8 cellular contexts compared by ENCODE assay signal in the genomic region with DNA sequence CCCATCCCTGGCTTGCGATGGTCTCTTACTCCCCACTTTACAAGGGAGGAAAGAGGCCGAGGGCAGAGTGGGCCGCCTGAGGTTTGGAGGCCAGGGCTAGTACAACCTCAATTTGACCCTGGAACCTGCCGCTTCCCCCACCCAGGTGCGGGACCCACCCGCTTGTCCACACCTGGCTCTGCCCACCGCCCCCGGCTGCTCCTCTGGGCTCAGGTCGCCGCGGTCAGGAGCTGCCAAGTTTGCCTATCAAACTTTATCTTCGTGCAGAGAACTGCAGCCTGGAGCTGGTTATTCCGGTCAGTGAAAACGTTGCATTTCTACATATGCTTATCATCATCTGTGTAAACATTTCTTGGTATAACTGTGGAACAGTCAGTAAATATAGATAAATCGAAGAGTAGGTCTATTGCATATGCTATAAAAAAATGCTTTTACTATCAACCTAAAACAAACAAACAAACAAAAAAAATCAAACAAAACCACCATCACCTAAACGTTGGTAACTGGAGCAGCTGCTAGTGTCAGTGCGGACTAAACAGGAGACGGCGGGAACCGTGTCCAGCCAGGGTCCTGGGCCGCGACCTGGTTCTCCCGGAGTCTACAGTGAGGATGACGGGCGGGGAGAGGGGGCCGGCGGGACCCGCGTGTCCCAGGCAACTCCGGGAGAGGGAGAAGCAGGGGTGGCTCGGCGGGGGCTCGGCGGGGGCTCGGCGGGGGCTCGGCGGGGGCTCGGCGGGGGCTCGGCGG. TPM values are rescaled to one million over a fixed set of nuclear protein-coding genes. Genes with fewer than 3 reads are reported as not detected.
A peak's percentile ranks its signal among the peaks of the same experiment; 100 is the strongest.
DNase-seq lines count a peak whose midpoint lies in the region; ATAC-seq and TF ChIP-seq lines count a peak whose summit lies in the region.

No MANE protein-coding gene starts in this region.

- peak overlapping the region in 3 of 11 experiments; percentile 84 to 89 (median 87); a peak in 3 of 22 replicates for H3K27ac ChIP-seq in BLaER1 treated with 17β-estradiol and CSF1 and Interleukin-3, amounts not matched to agents 10 nM and 100 nM
- H3K27ac ChIP-seq in HUES48 (ENCODE audit: low read depth, low read length) (peak overlapping the region; percentile 78), heart right ventricle (peak overlapping the region in 9 of 10 donors; percentile 83 to 97 (median 94)), prostate gland (peak overlapping the region; percentile 89 to 96)

- 0 out of 22 replicates have a peak, but pooled peaks cover 0 to 9% (median 0%) of the 10 kb centered on the region in 11 experiments for H3K36me3 ChIP-seq in BLaER1 treated with 17β-estradiol and CSF1 and Interleukin-3, amounts not matched to agents 10 nM and 100 nM
- H3K36me3 ChIP-seq in HUES48 (ENCODE audit: control insufficient read depth, insufficient read depth, low read length) = no peaks in the 10 kb centered on the region
- no peaks in the 10 kb centered on the region for H3K36me3 ChIP-seq in heart right ventricle
- H3K36me3 ChIP-seq in prostate gland = no peaks in the 10 kb centered on the region

- TF ChIP-seq POLR2A in prostate gland (IDR thresholded peaks at IDR 0.05) = no peak

- intact Hi-C loops in heart right ventricle (cut with DNase I) = loop anchor here in 4 of 10 donors (5.0 to 10.0 kb wide), 5 partner anchors 51 to 119 kb away; no protein-coding TSS in a partner anchor
- intact Hi-C loops in prostate gland (cut with DNase I) = loop anchor here (5.0 kb wide), 1 partner anchor 39 kb away; no protein-coding TSS in a partner anchor

- peak overlapping the region; percentile 79 to 100 (median 94) for H3K4me3 ChIP-seq in BLaER1 treated with 17β-estradiol and CSF1 and Interleukin-3, amounts not matched to agents 10 nM and 100 nM
- H3K4me3 ChIP-seq in HUES48 (ENCODE audit: low read depth, low read length) (peak overlapping the region; percentile 77), heart right ventricle (peak overlapping the region; percentile 58 to 100 (median 89)), prostate gland (peak overlapping the region; percentile 88 to 99)

- WGBS in heart right ventricle, 2 donors = 20 to 25% methylated on average over 28 to 42 of the region's 42 CpGs
- 15% methylated on average over 40 of the region's 42 CpGs for WGBS in prostate gland

- H3K27me3 ChIP-seq in BLaER1 treated with 17β-estradiol and CSF1 and Interleukin-3, amounts not matched to agents 10 nM and 100 nM = peaks cover 0 to 20% (median 6%) of the 10 kb centered on the region in 11 experiments; a peak in 10 of 22 replicates
- H3K27me3 ChIP-seq in HUES48 (ENCODE audit: control insufficient read depth, insufficient read depth, low read length) (peaks cover 22% of the 10 kb centered on the region), heart right ventricle (peaks cover 0 to 8% (median 0%) of the 10 kb centered on the region in 7 donors), prostate gland (replicated peaks; ENCODE audit: insufficient read depth) (no peaks in the 10 kb centered on the region)

- peak overlapping the region in 10 of 11 experiments; percentile 81 to 97 (median 90); a peak in 16 of 22 replicates for H3K9ac ChIP-seq in BLaER1 treated with 17β-estradiol and CSF1 and Interleukin-3, amounts not matched to agents 10 nM and 100 nM
- no peak overlapping the region for H3K9ac ChIP-seq in HUES48 (ENCODE audit: low read depth, low read length)

- peaks cover 0 to 19% (median 11%) of the 10 kb centered on the region in 11 experiments; a peak in 10 of 22 replicates for H4K20me1 ChIP-seq in BLaER1 treated with 17β-estradiol and CSF1 and Interleukin-3, amounts not matched to agents 10 nM and 100 nM

- TF ChIP-seq CTCF in heart right ventricle (IDR thresholded peaks at IDR 0.05) (no peak), prostate gland (IDR thresholded peaks at IDR 0.05) (no peak)

- DNase-seq in activated CD8-positive, alpha-beta memory T cell treated with anti-CD3 and anti-CD28 coated beads, Interleukin-2, amount 50 U/mL, for 48 hours = peak; percentile 51
- DNase-seq in heart right ventricle = no peak
- peak; percentile 55 for DNase-seq in prostate gland (ENCODE audit: low spot score)
- DNase-seq in DMS114 treated with DMSO at 0.1 percent for 48 hours (lab: John Stamatoyannopoulos, UW; ENCODE audit: unreplicated experiment) = no peak

- H3K4me2 ChIP-seq in BLaER1 treated with 17β-estradiol and CSF1 and Interleukin-3, amounts not matched to agents 10 nM and 100 nM = peak overlapping the region; percentile 73 to 91 (median 86)

- H3K9me3 ChIP-seq in BLaER1 treated with 17β-estradiol and CSF1 and Interleukin-3, amounts not matched to agents 10 nM and 100 nM (replicated peaks in 1 of 11) = peaks cover 0 to 5% (median 0%) of the 10 kb centered on the region in 11 experiments; a peak in 5 of 22 replicates
- H3K9me3 ChIP-seq in HUES48 (ENCODE audit: control insufficient read depth, insufficient read depth, low read length) (no peaks in the 10 kb centered on the region), heart right ventricle (no peaks in the 10 kb centered on the region), prostate gland (no peaks in the 10 kb centered on the region)

- ATAC-seq in heart right ventricle (peak in 7 of 8 donors; percentile 6 to 38 (median 26)), GM19328 (IDR thresholded peaks at IDR 0.05; ENCODE audit: unreplicated experiment) (no peak), GM21825 (IDR thresholded peaks at IDR 0.05; ENCODE audit: unreplicated experiment) (no peak)

- peaks cover 34 to 53% (median 43%) of the 10 kb centered on the region in 10 experiments for H3K4me1 ChIP-seq in BLaER1 treated with 17β-estradiol and CSF1 and Interleukin-3, amounts not matched to agents 10 nM and 100 nM
- H3K4me1 ChIP-seq in HUES48 (ENCODE audit: control insufficient read depth, insufficient read depth, low read length) = peaks cover 11% of the 10 kb centered on the region; the same call in 1 of the 2 replicates
- peaks cover 4 to 41% (median 24%) of the 10 kb centered on the region in 9 donors for H3K4me1 ChIP-seq in heart right ventricle
- no peaks in the 10 kb centered on the region for H3K4me1 ChIP-seq in prostate gland (replicated peaks)

RNA-seq across cellular contexts. Expression of gene ADARB1, which starts 0.9 kb away (rescaled TPM):
- total RNA-seq in heart right ventricle = 10 to 100 TPM; 11.8 to 21.2 (median 13.5) TPM
- 10 to 100 TPM in 1 of 2 donors, 1 to 10 TPM in 1; 7.4 to 17.3 TPM for polyA plus RNA-seq in heart right ventricle
- total RNA-seq in prostate gland = 10 to 100 TPM; 21.0 to 30.9 TPM

Comparison
In these comparisons a context has a peak if more than half of its experiments do, and no peak if none do; other contexts are left out.
1. DNase-seq: peak in activated CD8-positive, alpha-beta memory T cell treated with anti-CD3 and anti-CD28 coated beads, Interleukin-2, amount 50 U/mL, for 48 hours (single experiment) and prostate gland (single experiment); none in heart right ventricle (0 of 2) and DMS114 treated with DMSO at 0.1 percent for 48 hours (single experiment).
2. ATAC-seq: peak in heart right ventricle (7 of 8); none in GM19328 (single experiment) and GM21825 (single experiment).
3. Peak in every context shown above with its lines, with median percentiles within 50 percentile points of each other: H3K4me3 ChIP-seq.